In the genomic region with DNA sequence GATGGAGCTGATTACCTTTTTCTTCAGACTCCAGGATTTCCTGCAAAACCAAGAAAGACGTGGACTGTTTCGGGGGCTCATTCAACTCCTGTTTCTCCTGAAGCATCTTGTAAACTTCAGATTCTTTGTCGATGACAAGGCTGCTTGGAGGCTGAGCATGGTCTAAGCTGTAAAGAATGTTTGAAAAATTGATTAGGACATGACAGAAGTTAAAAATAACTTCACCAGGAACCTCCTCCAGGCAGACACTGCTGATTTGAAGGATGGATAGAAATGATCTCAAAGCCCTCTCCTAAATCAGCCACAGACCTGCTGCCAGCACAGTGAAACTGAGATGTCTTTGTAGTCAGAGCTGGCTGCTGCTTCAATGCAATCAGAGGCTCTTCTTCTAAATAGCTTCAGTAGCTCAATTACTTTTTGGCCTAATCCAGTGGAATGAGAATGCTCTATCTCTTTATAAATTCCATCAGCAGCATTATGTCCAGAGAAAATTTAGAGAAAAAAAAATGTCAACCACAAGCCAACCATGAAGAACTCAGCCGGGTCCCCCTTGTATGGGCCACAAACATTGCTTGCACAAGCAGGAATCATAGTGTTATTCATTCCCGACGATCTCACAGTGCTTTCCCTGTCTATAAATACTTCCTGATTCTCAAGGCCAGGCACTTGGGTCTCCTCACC, we compare ENCODE assay signal across 10 cellular contexts. TPM values are rescaled to one million over a fixed set of nuclear protein-coding genes. Genes with fewer than 3 reads are reported as not detected.
DNase-seq lines count a peak whose midpoint lies in the region; ATAC-seq and TF ChIP-seq lines count a peak whose summit lies in the region.
"Had no signal": no experiment of that assay in that cellular context is flagged by ENCODE, and none has a peak within 500 bp of the region (broad histone marks: within the 10 kb centered on the region; RNA-seq: fewer than 3 reads in every experiment).

No MANE protein-coding gene starts in this region.

- H3K27me3 ChIP-seq in ascending aorta (no peaks in the 10 kb centered on the region), thoracic aorta (replicated peaks; ENCODE audit: insufficient read depth) (no peaks in the 10 kb centered on the region)

- H3K4me3 ChIP-seq in HFF-Myc (replicated peaks; ENCODE audit: low read depth, low read length) (no peak overlapping the region), ascending aorta (no peak overlapping the region), thoracic aorta (no peak overlapping the region)
- H3K4me3 ChIP-seq: HAP-1 had no signal

- ATAC-seq in thoracic aorta (ENCODE audit: insufficient number of reproducible peaks, low FRiP score, low read depth): no peak
- no peak for ATAC-seq in activated CD4-positive, CD25-positive, alpha-beta regulatory T cell treated with anti-CD3 and anti-CD28 coated beads, Interleukin-2, amount 50 U/mL, for 24 hours

- intact Hi-C loops in ascending aorta (cut with DNase I): loop anchor here (1.0 to 10.0 kb wide), 6 partner anchors 44 to 355 kb away; partner anchors contain the start of gene PDLIM1

- H3K9me3 ChIP-seq in ascending aorta (no peaks in the 10 kb centered on the region), thoracic aorta (no peaks in the 10 kb centered on the region)
- H3K9me3 ChIP-seq: HAP-1 had no signal

- TF ChIP-seq CTCF in HFF-Myc (IDR thresholded peaks at IDR 0.05; ENCODE audit: low read depth, low read length, missing control alignments) (no peak), ascending aorta (IDR thresholded peaks at IDR 0.05) (no peak), thoracic aorta (IDR thresholded peaks at IDR 0.05) (no peak)

- H3K27ac ChIP-seq in ascending aorta (peak overlapping the region; percentile 70 to 82), thoracic aorta (peak overlapping the region; percentile 78 to 81)

- DNase-seq in HFF-Myc (ENCODE audit: extremely low read depth, low read depth) (peak; percentile 24), ascending aorta (ENCODE audit: low spot score in 2 of 2) (no peak), kidney glomerular epithelial cell (lab: John Stamatoyannopoulos, UW) (peak; percentile 57), thoracic aorta (ENCODE audit: low spot score) (no peak), NCI-H146 (lab: John Stamatoyannopoulos, UW) (no peak), HPDE6-E6E7 (ENCODE audit: extremely low spot score) (no peak)
- no peak for DNase-seq in stimulated activated naive CD4-positive, alpha-beta T cell treated with Interleukin-2 at 50 U/mL for 16 hours (lab: John Stamatoyannopoulos, UW)

- peaks cover 8 to 46% of the 10 kb centered on the region in 2 donors for H3K4me1 ChIP-seq in ascending aorta
- peaks cover 35 to 58% of the 10 kb centered on the region in 2 donors for H3K4me1 ChIP-seq in thoracic aorta (ENCODE audit: control insufficient read depth in 1 of 2, low read depth in 2 of 2)
- H3K4me1 ChIP-seq: HAP-1 had no signal

- H3K36me3 ChIP-seq in ascending aorta (peaks cover 5 to 36% of the 10 kb centered on the region in 2 donors), thoracic aorta (peaks cover 23% of the 10 kb centered on the region)

RNA-seq across cellular contexts. Expression of gene PDLIM1, which starts 43.5 kb away (rescaled TPM):
- total RNA-seq in ascending aorta (191 TPM), thoracic aorta (100 to 1,000 TPM; 109 to 140 TPM)

RNA-seq across cellular contexts. Expression of gene ACSM6, which starts 53.3 kb away (rescaled TPM):
- not detected for total RNA-seq in ascending aorta
- not detected for total RNA-seq in thoracic aorta
- total RNA-seq: subcutaneous adipose tissue had no signal

Comparison
In these comparisons a context has a peak if more than half of its experiments do, and no peak if none do; other contexts are left out.
1. DNase-seq: peak in HFF-Myc (single experiment) and kidney glomerular epithelial cell (single experiment); none in ascending aorta (0 of 2), thoracic aorta (single experiment), NCI-H146 (single experiment), HPDE6-E6E7 (single experiment) and stimulated activated naive CD4-positive, alpha-beta T cell treated with Interleukin-2 at 50 U/mL for 16 hours (single experiment).